In the genomic region with DNA sequence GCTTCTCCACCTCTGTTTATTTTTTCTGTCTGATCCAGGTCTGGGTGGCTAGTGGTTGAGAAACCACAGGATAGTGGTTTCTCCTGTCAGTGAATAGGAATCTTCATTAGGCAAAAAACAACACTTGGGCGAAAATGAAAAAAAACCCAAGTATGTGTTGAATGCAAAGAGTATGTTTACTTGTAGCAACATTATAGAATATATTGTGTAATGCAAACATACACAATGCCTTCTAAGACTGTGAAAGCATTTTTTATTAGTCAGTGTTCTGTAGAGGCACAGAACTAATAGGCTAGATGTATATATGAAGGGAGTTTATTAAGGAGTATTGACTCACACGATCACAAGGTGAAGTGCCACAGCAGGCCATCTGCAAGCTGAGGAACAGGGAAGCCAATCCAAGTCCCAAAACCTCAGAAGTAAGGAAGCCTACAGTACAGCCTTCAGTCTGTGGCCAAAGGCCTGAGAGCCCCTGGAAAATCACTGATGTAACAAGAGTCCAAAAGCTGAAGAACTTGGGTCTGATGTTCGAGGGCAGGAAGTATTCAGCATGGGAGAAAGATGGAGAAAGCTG, we compare ENCODE assay signal across 17 cellular contexts.
DNase-seq lines count a peak whose midpoint lies in the region; ATAC-seq and TF ChIP-seq lines count a peak whose summit lies in the region.
"Had no signal": no experiment of that assay in that cellular context is flagged by ENCODE, and none has a peak within 500 bp of the region (broad histone marks: within the 10 kb centered on the region; RNA-seq: fewer than 3 reads in every experiment).

No MANE protein-coding gene starts in this region.

- DNase-seq in GM03348 (ENCODE audit: low spot score) (peak; percentile 80), RPMI7951 (ENCODE audit: low read depth) (peak; percentile 82), fibroblast of peridontal ligament (ENCODE audit: extremely low read depth) (peak; percentile 55), smooth muscle cell (lab: John Stamatoyannopoulos, UW; ENCODE audit: unreplicated experiment) (no peak)
- no peak for DNase-seq in stimulated activated CD4-positive, alpha-beta T cell treated with anti-CD3 and anti-CD28 coated beads, Interleukin-1b, Interleukin-23, amount 100 ng/mL, for 48 hours
- DNase-seq: activated effector memory CD4-positive, alpha-beta T cell treated with anti-CD3 and anti-CD28 coated beads, Interleukin-2, amount 50 U/mL, for 16 hours; body of pancreas; effector memory CD8-positive, alpha-beta T cell; H7; head of caudate nucleus; naive thymus-derived CD8-positive, alpha-beta T cell; NCI-H2107; NK-92 treated with Interleukin-12 subunit alpha and Interleukin-12 subunit beta, amount 100 ng/mL, for 24 hours; retina; uterus had no signal

- no peaks in the 10 kb centered on the region for H3K36me3 ChIP-seq in smooth muscle cell (ENCODE audit: low read depth)
- H3K36me3 ChIP-seq: uterus had no signal

- no peaks in the 10 kb centered on the region for H3K9me3 ChIP-seq in smooth muscle cell (replicated peaks; ENCODE audit: low read depth)
- H3K9me3 ChIP-seq: body of pancreas, uterus had no signal

- no peak for TF ChIP-seq CTCF in smooth muscle cell (IDR thresholded peaks at IDR 0.05; ENCODE audit: borderline replicate concordance, insufficient read depth, poor library complexity, severe bottlenecking)

- no peak overlapping the region for H3K4me3 ChIP-seq in smooth muscle cell
- H3K4me3 ChIP-seq: body of pancreas, uterus had no signal

- peaks cover 15% of the 10 kb centered on the region for H4K20me1 ChIP-seq in smooth muscle cell (ENCODE audit: low read depth)

- H2AFZ ChIP-seq in smooth muscle cell (ENCODE audit: low read depth) = no peak overlapping the region

- ATAC-seq in HG02798 (IDR thresholded peaks at IDR 0.05; ENCODE audit: poor library complexity, unreplicated experiment) (no peak), GM19463 (IDR thresholded peaks at IDR 0.05; ENCODE audit: unreplicated experiment) (no peak)
- ATAC-seq: body of pancreas; effector memory CD8-positive, alpha-beta T cell; naive thymus-derived CD8-positive, alpha-beta T cell had no signal

- peaks cover 16% of the 10 kb centered on the region for H3K4me1 ChIP-seq in smooth muscle cell (ENCODE audit: low read depth)
- H3K4me1 ChIP-seq: uterus had no signal

- no peaks in the 10 kb centered on the region for H3F3A ChIP-seq in smooth muscle cell (ENCODE audit: low read depth)

- peak overlapping the region; percentile 33 for H3K4me2 ChIP-seq in smooth muscle cell

- H3K27ac ChIP-seq in smooth muscle cell (ENCODE audit: low read depth) = peak overlapping the region; percentile 74
- H3K27ac ChIP-seq: body of pancreas, uterus had no signal

- H3K79me2 ChIP-seq in smooth muscle cell (ENCODE audit: low read depth) = peaks cover 47% of the 10 kb centered on the region

- 35% methylated on average over 3 of the region's 3 CpGs for WGBS in smooth muscle cell (ENCODE audit: low lambda C conversion rate)

- no peak overlapping the region for H3K9ac ChIP-seq in smooth muscle cell (ENCODE audit: low read depth)

- H3K27me3 ChIP-seq in smooth muscle cell (ENCODE audit: low read depth) = no peaks in the 10 kb centered on the region
- H3K27me3 ChIP-seq: body of pancreas, uterus had no signal

Comparison
In these comparisons a context has a peak if more than half of its experiments do, and no peak if none do; other contexts are left out.
1. DNase-seq: peak in GM03348 (single experiment), RPMI7951 (single experiment) and fibroblast of peridontal ligament (single experiment); none in smooth muscle cell (single experiment) and stimulated activated CD4-positive, alpha-beta T cell treated with anti-CD3 and anti-CD28 coated beads, Interleukin-1b, Interleukin-23, amount 100 ng/mL, for 48 hours (single experiment).